ENCODE assay signal across 13 cellular contexts in the genomic region with DNA sequence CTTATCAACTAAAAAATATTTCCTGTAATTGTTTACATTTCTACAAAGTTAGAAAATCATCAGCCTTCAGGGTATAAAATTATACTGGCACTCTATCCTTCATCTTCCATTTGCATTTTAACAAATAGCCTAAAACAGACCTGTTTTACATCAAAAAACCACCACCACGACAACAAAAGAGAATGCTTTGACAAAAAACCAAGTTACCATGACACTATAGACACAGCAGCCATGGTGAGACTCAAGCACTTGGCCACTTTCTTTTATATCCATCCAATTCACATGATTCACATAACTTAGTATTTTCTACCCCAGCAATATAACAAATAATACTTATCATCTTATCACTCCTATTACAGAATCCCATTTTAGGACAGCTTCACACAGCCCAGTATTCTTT. TPM values are rescaled to one million over a fixed set of nuclear protein-coding genes. Genes with fewer than 3 reads are reported as not detected.
A peak's percentile ranks its signal among the peaks of the same experiment; 100 is the strongest.
DNase-seq lines count a peak whose midpoint lies in the region; ATAC-seq and TF ChIP-seq lines count a peak whose summit lies in the region.
"Had no signal": no experiment of that assay in that cellular context is flagged by ENCODE, and none has a peak within 500 bp of the region (broad histone marks: within the 10 kb centered on the region; RNA-seq: fewer than 3 reads in every experiment).

No MANE protein-coding gene starts in this region.

- no peaks in the 10 kb centered on the region for H3K36me3 Mint-ChIP-seq in T-helper 2 cell treated with Interferon-gamma antibody and Interleukin-4, amounts not matched to agents 5 μg/mL and 100 μg/mL, for 36 hours (ENCODE audit: low read depth)

- peaks cover 3 to 50% (median 31%) of the 10 kb centered on the region in 4 donors for H3K4me1 ChIP-seq in liver (ENCODE audit: control insufficient read depth in 4 of 4, insufficient read depth in 4 of 4, low read length in 3 of 4)
- H3K4me1 ChIP-seq in spleen, result peaks cover 13 to 62% (median 48%) of the 10 kb centered on the region in 6 donors

- H3K36me3 ChIP-seq in liver (ENCODE audit: control insufficient read depth in 4 of 4, insufficient read depth in 3 of 4, low read depth in 1 of 4, low read length in 3 of 4) (no peaks in the 10 kb centered on the region), spleen (no peaks in the 10 kb centered on the region)

- no peak for TF ChIP-seq RAD21 in liver (IDR thresholded peaks at IDR 0.05)

- H3K27me3 Mint-ChIP-seq in T-helper 2 cell treated with Interferon-gamma antibody and Interleukin-4, amounts not matched to agents 5 μg/mL and 100 μg/mL, for 36 hours (ENCODE audit: low read depth), result peaks cover 5% of the 10 kb centered on the region
- no peaks in the 10 kb centered on the region for H3K27me3 Mint-ChIP-seq in stimulated activated naive CD8-positive, alpha-beta T cell treated with anti-CD3 and anti-CD28 coated beads, Interleukin-15, amount 100 ng/mL, for 72 hours

- peaks cover 27% of the 10 kb centered on the region for H3K4me1 Mint-ChIP-seq in T-helper 2 cell treated with Interferon-gamma antibody and Interleukin-4, amounts not matched to agents 5 μg/mL and 100 μg/mL, for 36 hours (ENCODE audit: low read depth)
- H3K4me1 Mint-ChIP-seq in stimulated activated naive CD8-positive, alpha-beta T cell treated with anti-CD3 and anti-CD28 coated beads, Interleukin-15, amount 100 ng/mL, for 72 hours, result peaks cover 51% of the 10 kb centered on the region

- peak overlapping the region; percentile 45 to 87 for H3K9ac ChIP-seq in liver (ENCODE audit: low read depth in 1 of 2, low read length in 2 of 2)

- H3K4me3 Mint-ChIP-seq in T-helper 2 cell treated with Interferon-gamma antibody and Interleukin-4, amounts not matched to agents 5 μg/mL and 100 μg/mL, for 36 hours, result no peak overlapping the region
- no peak overlapping the region for H3K4me3 Mint-ChIP-seq in stimulated activated naive CD8-positive, alpha-beta T cell treated with anti-CD3 and anti-CD28 coated beads, Interleukin-15, amount 100 ng/mL, for 72 hours

- intact Hi-C loops in spleen (cut with DNase I; ENCODE audit: low total_unique reads), result loop anchor here (10.0 kb wide), 1 partner anchor 84 kb away; a partner anchor contains a TSS

- no peak for TF ChIP-seq POLR2A in spleen (IDR thresholded peaks at IDR 0.05)

- ATAC-seq in GM21619 (IDR thresholded peaks at IDR 0.05; ENCODE audit: unreplicated experiment), result no peak
- no peak for ATAC-seq in stimulated activated naive CD8-positive, alpha-beta T cell treated with anti-CD3 and anti-CD28 coated beads, Interleukin-15, amount 100 ng/mL, for 72 hours
- ATAC-seq: stimulated activated effector memory CD8-positive, alpha-beta T cell treated with anti-CD3 and anti-CD28 coated beads, Interleukin-12 subunit alpha, Interleukin-12 subunit beta, amount 100 ng/mL, for 72 hours had no signal

- H3K4me3 ChIP-seq in liver (ENCODE audit: low read depth in 1 of 3, low read length in 3 of 3) (peak overlapping the region; percentile 30 to 66 (median 58)), spleen (no peak overlapping the region)

- H3K27ac Mint-ChIP-seq in T-helper 2 cell treated with Interferon-gamma antibody and Interleukin-4, amounts not matched to agents 5 μg/mL and 100 μg/mL, for 36 hours, result peak overlapping the region; percentile 21
- no peak overlapping the region for H3K27ac Mint-ChIP-seq in stimulated activated naive CD8-positive, alpha-beta T cell treated with anti-CD3 and anti-CD28 coated beads, Interleukin-15, amount 100 ng/mL, for 72 hours
- H3K27ac Mint-ChIP-seq: stimulated activated effector memory CD8-positive, alpha-beta T cell treated with anti-CD3 and anti-CD28 coated beads, Interleukin-12 subunit alpha, Interleukin-12 subunit beta, amount 100 ng/mL, for 72 hours had no signal

- TF ChIP-seq CTCF in liver (IDR thresholded peaks at IDR 0.05; ENCODE audit: low read depth, low read length, missing input control) (no peak), spleen (IDR thresholded peaks at IDR 0.05 in 8 of 11, conservative IDR thresholded peaks at IDR 0.05 in 3 of 11) (no peak)

- no peaks in the 10 kb centered on the region for H3K9me3 Mint-ChIP-seq in T-helper 2 cell treated with Interferon-gamma antibody and Interleukin-4, amounts not matched to agents 5 μg/mL and 100 μg/mL, for 36 hours
- no peaks in the 10 kb centered on the region for H3K9me3 Mint-ChIP-seq in stimulated activated naive CD8-positive, alpha-beta T cell treated with anti-CD3 and anti-CD28 coated beads, Interleukin-15, amount 100 ng/mL, for 72 hours
- H3K9me3 Mint-ChIP-seq: stimulated activated effector memory CD8-positive, alpha-beta T cell treated with anti-CD3 and anti-CD28 coated beads, Interleukin-12 subunit alpha, Interleukin-12 subunit beta, amount 100 ng/mL, for 72 hours had no signal

- H3K27me3 ChIP-seq in liver (ENCODE audit: control insufficient read depth in 4 of 4, insufficient read depth in 4 of 4, low read length in 3 of 4), result no peaks in the 10 kb centered on the region
- no peaks in the 10 kb centered on the region for H3K27me3 ChIP-seq in spleen (replicated peaks in 1 of 7)

- H3K27ac ChIP-seq in angular gyrus (ENCODE audit: low read depth, low read length) (peak overlapping the region; percentile 45), liver (ENCODE audit: low read depth in 1 of 2, low read length in 2 of 2) (peak overlapping the region; percentile 83 to 98), spleen (peak overlapping the region in 7 of 8 donors; percentile 18 to 98 (median 95))

- WGBS in liver, result 24% methylated on average over 1 of the region's 1 CpG
- WGBS in spleen, 5 donors, result 47 to 59% (median 54%) methylated on average over 1 of the region's 1 CpG

- H3K9me3 ChIP-seq in liver (ENCODE audit: control insufficient read depth in 4 of 4, low read length in 3 of 4) (no peaks in the 10 kb centered on the region), spleen (no peaks in the 10 kb centered on the region)

- no peak for DNase-seq in T-helper 2 cell treated with Interferon-gamma antibody and Interleukin-4, amounts not matched to agents 5 μg/mL and 100 μg/mL, for 36 hours (ENCODE audit: low spot score)
- no peak for DNase-seq in T-helper 2 cell
- no peak for DNase-seq in spleen
- no peak for DNase-seq in middle frontal gyrus (ENCODE audit: extremely low spot score, low spot score)
- no peak for DNase-seq in stimulated activated naive CD8-positive, alpha-beta T cell treated with anti-CD3 and anti-CD28 coated beads, Interleukin-15, amount 100 ng/mL, for 72 hours
- DNase-seq: activated CD4-positive, alpha-beta T cell treated with anti-CD3 and anti-CD28 coated beads for 48 hours; activated effector memory CD4-positive, alpha-beta T cell treated with Interleukin-2 at 50 U/mL for 16 hours; DMS79 treated with DMSO at 0.1 percent for 48 hours; NCI-H69 had no signal

TF ChIP-seq in liver, 16 proteins besides CTCF, POLR2A, EP300 and RAD21 (continues in another document):
- TF ChIP-seq EGR1 (IDR thresholded peaks at IDR 0.05; ENCODE audit: low read depth in 2 of 2), result no peak
- TF ChIP-seq GABPA (IDR thresholded peaks at IDR 0.05 in 1 of 2, conservative IDR thresholded peaks at IDR 0.05 in 1 of 2), result no peak
- TF ChIP-seq HNF4G (IDR thresholded peaks at IDR 0.05), result no peak
- TF ChIP-seq FOXA1 (IDR thresholded peaks at IDR 0.05), result no peak
- TF ChIP-seq, protein P1, sequence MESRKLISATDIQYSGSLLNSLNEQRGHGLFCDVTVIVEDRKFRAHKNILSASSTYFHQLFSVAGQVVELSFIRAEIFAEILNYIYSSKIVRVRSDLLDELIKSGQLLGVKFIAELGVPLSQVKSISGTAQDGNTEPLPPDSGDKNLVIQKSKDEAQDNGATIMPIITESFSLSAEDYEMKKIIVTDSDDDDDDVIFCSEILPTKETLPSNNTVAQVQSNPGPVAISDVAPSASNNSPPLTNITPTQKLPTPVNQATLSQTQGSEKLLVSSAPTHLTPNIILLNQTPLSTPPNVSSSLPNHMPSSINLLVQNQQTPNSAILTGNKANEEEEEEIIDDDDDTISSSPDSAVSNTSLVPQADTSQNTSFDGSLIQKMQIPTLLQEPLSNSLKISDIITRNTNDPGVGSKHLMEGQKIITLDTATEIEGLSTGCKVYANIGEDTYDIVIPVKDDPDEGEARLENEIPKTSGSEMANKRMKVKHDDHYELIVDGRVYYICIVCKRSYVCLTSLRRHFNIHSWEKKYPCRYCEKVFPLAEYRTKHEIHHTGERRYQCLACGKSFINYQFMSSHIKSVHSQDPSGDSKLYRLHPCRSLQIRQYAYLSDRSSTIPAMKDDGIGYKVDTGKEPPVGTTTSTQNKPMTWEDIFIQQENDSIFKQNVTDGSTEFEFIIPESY (IDR thresholded peaks at IDR 0.05), result no peak
- TF ChIP-seq YY1 (IDR thresholded peaks at IDR 0.05), result no peak
- TF ChIP-seq, protein P2, sequence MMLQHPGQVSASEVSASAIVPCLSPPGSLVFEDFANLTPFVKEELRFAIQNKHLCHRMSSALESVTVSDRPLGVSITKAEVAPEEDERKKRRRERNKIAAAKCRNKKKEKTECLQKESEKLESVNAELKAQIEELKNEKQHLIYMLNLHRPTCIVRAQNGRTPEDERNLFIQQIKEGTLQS (IDR thresholded peaks at IDR 0.05), result no peak
- TF ChIP-seq, protein P3, sequence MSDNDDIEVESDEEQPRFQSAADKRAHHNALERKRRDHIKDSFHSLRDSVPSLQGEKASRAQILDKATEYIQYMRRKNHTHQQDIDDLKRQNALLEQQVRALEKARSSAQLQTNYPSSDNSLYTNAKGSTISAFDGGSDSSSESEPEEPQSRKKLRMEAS (IDR thresholded peaks at IDR 0.05), result no peak
- no peak for TF ChIP-seq HNF4A (conservative IDR thresholded peaks at IDR 0.05)
- no peak for TF ChIP-seq TAF1 (conservative IDR thresholded peaks at IDR 0.05)
- no peak for TF ChIP-seq JUND (IDR thresholded peaks at IDR 0.05)
- no peak for TF ChIP-seq RXRA (IDR thresholded peaks at IDR 0.05)

RNA-seq across cellular contexts. Expression of a gene that starts 2.8 kb away (rescaled TPM):
- 100 to 1,000 TPM; 101 to 178 TPM for total RNA-seq in liver
- 10 to 100 TPM; 73.6 to 74.6 TPM for polyA plus RNA-seq in liver
- total RNA-seq in spleen, result 10 to 100 TPM; 14.7 to 21.8 (median 18.5) TPM
- 1 to 10 TPM; 5.3 to 7.3 (median 5.5) TPM for polyA plus RNA-seq in spleen

Comparison
In these comparisons a context has a peak if more than half of its experiments do, and no peak if none do; other contexts are left out.
1. H3K27ac ChIP-seq: peak in every context shown above with its lines; median percentile 95 in spleen; 90 in liver; 45 in angular gyrus.
2. H3K4me3 ChIP-seq: peak in liver (3 of 3); none in spleen (0 of 8).
3. RNA of a gene that starts 2.8 kb away (total RNA-seq): 101 to 178 TPM in liver; 14.7 to 21.8 TPM in spleen; every median in the first group is over 4 times any median in the second.